17 cellular contexts compared by ENCODE assay signal in the genomic region with DNA sequence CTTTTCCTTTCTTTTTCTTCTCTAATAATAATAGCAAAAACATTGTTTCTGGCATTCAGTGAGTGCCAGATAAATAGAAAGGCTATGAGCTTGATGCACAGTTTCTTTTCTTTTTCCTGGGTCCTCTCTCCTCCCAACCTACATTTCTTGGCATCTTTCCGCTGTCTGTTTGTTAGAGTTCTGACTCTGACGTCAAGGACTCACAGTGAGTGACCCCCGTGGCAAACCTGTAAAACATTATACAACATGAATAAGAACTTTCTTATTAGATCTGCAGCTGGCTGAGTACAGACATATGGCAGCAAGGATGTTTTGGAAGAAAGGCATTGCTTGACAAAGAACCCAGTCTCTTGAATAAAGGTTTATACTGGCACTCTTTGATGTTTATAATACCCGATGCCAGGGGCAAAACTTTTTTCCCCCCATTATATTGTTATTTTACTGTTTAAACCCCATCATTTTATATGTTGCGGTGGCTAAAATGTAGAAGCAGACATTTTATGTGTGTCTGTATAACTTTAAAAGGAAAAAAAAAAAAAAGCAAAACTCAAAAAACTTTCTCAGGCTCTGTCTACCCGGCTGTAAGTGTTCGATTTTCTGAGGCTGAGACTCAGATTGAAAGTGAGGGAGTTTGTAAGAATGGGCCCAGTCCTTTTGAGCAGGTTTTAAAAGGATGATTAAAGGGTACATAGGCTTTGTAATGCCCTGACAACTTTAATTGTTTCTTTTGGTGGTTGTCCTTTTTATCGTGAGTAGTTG.
A peak's percentile ranks its signal among the peaks of the same experiment; 100 is the strongest.
DNase-seq lines count a peak whose midpoint lies in the region; ATAC-seq, FAIRE-seq and TF ChIP-seq lines count a peak whose summit lies in the region.
"Had no signal": no experiment of that assay in that cellular context is flagged by ENCODE, and none has a peak within 500 bp of the region (broad histone marks: within the 10 kb centered on the region; RNA-seq: fewer than 3 reads in every experiment).

No MANE protein-coding gene starts in this region.

- H3K4me1 ChIP-seq in left ventricle myocardium inferior (peaks cover 52% of the 10 kb centered on the region), HepG2 (ENCODE audit: insufficient read depth, low read length) (no peaks in the 10 kb centered on the region)

- intact Hi-C loops in left ventricle myocardium inferior (cut with micrococcal nuclease) (no loop called here), HepG2 (cut with micrococcal nuclease; ENCODE audit: unreplicated experiment) (no loop called here)

- H4K20me1 ChIP-seq in HepG2 (ENCODE audit: insufficient read depth, low read length) = no peaks in the 10 kb centered on the region

- peak overlapping the region; percentile 62 for H3K27ac ChIP-seq in left ventricle myocardium inferior (replicated peaks)
- no peak overlapping the region for H3K27ac ChIP-seq in HepG2 (ENCODE audit: extremely low read length, insufficient read depth, low read length)
- H3K27ac ChIP-seq: epithelial cell of prostate, HL-60 had no signal

- TF ChIP-seq CTCF in brain (conservative IDR thresholded peaks at IDR 0.05) (no peak), left ventricle myocardium inferior (IDR thresholded peaks at IDR 0.05; ENCODE audit: borderline replicate concordance) (no peak), HepG2 (CRISPR knock-in tag; IDR thresholded peaks at IDR 0.05) (no peak)

- DNase-seq in Ammon's horn (ENCODE audit: low spot score) = peak; percentile 22
- DNase-seq in left ventricle myocardium inferior = no peak
- DNase-seq in pons (ENCODE audit: low spot score) = peak; percentile 62
- DNase-seq in GM19238 (ENCODE audit: insufficient read length, low spot score) = no peak
- no peak for DNase-seq in HepG2 (ENCODE audit: low spot score)
- DNase-seq: activated CD4-positive, alpha-beta T cell treated with anti-CD3 and anti-CD28 coated beads for 4 hours; activated T-cell treated with anti-CD3 and anti-CD28 coated beads, Interleukin-2, amount 50 U/mL, for 72 hours; AML-193; immature natural killer cell; naive thymus-derived CD4-positive, alpha-beta T cell; NCI-H345; stimulated activated CD4-positive, alpha-beta T cell treated with anti-CD3 and anti-CD28 coated beads, Interleukin-15, amount 100 ng/mL, for 24 hours had no signal

- no peak overlapping the region for H3K9ac ChIP-seq in HepG2 (ENCODE audit: insufficient read depth, low read depth, low read length)

- no peak for TF ChIP-seq POLR2A in HepG2 (IDR thresholded peaks at IDR 0.05; ENCODE audit: insufficient read depth in 1 of 2, low read depth in 2 of 2, low read length in 2 of 2)

- FAIRE-seq in HepG2 (lab: Jason Lieb, UNC) = no peak

- no peaks in the 10 kb centered on the region for H3K36me3 Mint-ChIP-seq in brain
- H3K36me3 Mint-ChIP-seq: immature natural killer cell; naive thymus-derived CD4-positive, alpha-beta T cell had no signal

- no peak for ATAC-seq in HG03095 (IDR thresholded peaks at IDR 0.05; ENCODE audit: unreplicated experiment)
- ATAC-seq in HepG2 = no peak
- no peak for ATAC-seq in GM19395 (IDR thresholded peaks at IDR 0.05; ENCODE audit: unreplicated experiment)
- ATAC-seq: activated T-cell treated with anti-CD3 and anti-CD28 coated beads, Interleukin-2, amount 50 U/mL, for 72 hours; naive thymus-derived CD4-positive, alpha-beta T cell had no signal

- H3K4me1 Mint-ChIP-seq in brain = peaks cover 27% of the 10 kb centered on the region
- H3K4me1 Mint-ChIP-seq: immature natural killer cell; naive thymus-derived CD4-positive, alpha-beta T cell had no signal

- no peak overlapping the region for H3K4me3 ChIP-seq in left ventricle myocardium inferior
- H3K4me3 ChIP-seq in HepG2 (replicated peaks in 1 of 3; ENCODE audit: insufficient read depth in 1 of 3, low read depth in 2 of 3, low read length in 3 of 3) = no peak overlapping the region

- no peaks in the 10 kb centered on the region for H3K79me2 ChIP-seq in HepG2 (ENCODE audit: insufficient read depth, low read length)

- H3K27ac Mint-ChIP-seq in brain = peak overlapping the region; percentile 64 to 95 (median 69)
- H3K27ac Mint-ChIP-seq: activated T-cell treated with anti-CD3 and anti-CD28 coated beads, Interleukin-2, amount 50 U/mL, for 72 hours; immature natural killer cell; naive thymus-derived CD4-positive, alpha-beta T cell had no signal

- no peaks in the 10 kb centered on the region for H3K36me3 ChIP-seq in left ventricle myocardium inferior
- no peaks in the 10 kb centered on the region for H3K36me3 ChIP-seq in HepG2 (replicated peaks in 1 of 2; ENCODE audit: control insufficient read depth in 1 of 2, insufficient read depth in 2 of 2, low read length in 2 of 2)

- no peak for TF ChIP-seq RAD21 in HepG2 (CRISPR knock-in tag; IDR thresholded peaks at IDR 0.05)

- H3K4me3 Mint-ChIP-seq in brain = peak overlapping the region; percentile 16 to 80 (median 60)
- H3K4me3 Mint-ChIP-seq: activated T-cell treated with anti-CD3 and anti-CD28 coated beads, Interleukin-2, amount 50 U/mL, for 72 hours; immature natural killer cell; naive thymus-derived CD4-positive, alpha-beta T cell had no signal

- CTCF ChIA-PET in HepG2 (lab: Yijun Ruan, JAX; ENCODE audit: low intra/inter-chr PET ratio, low total read pairs) = no interaction called here

- in situ Hi-C loops in HepG2 (cut with HindIII; ENCODE audit: extremely low pct_ligation_motif_present, low pct_unique_long_range_greater_than_20kb) = no loop called here

- no TSS peak for BruUV-seq in HepG2 (replicated peaks; lab: Mats Ljungman, UMichigan)

- H3K27me3 Mint-ChIP-seq in brain = no peaks in the 10 kb centered on the region
- H3K27me3 Mint-ChIP-seq: naive thymus-derived CD4-positive, alpha-beta T cell had no signal

- no peaks in the 10 kb centered on the region for H3K27me3 ChIP-seq in left ventricle myocardium inferior (ENCODE audit: low read depth)
- H3K27me3 ChIP-seq in HepG2 (ENCODE audit: control insufficient read depth in 1 of 2, insufficient read depth in 2 of 2, low read length in 2 of 2) = no peaks in the 10 kb centered on the region

- 21% methylated on average over 8 of the region's 8 CpGs for WGBS in HepG2 (ENCODE audit: low lambda C conversion rate)

- no peak overlapping the region for H2AFZ ChIP-seq in HepG2 (ENCODE audit: low read length)

- TF ChIP-seq EP300 in HepG2 (IDR thresholded peaks at IDR 0.05; ENCODE audit: low read depth in 2 of 2, low read length in 2 of 2) (no peak), HepG2 (CRISPR knock-in tag; IDR thresholded peaks at IDR 0.05; ENCODE audit: borderline replicate concordance) (no peak)

- H3K4me2 ChIP-seq in HepG2 (ENCODE audit: low read depth, low read length) = no peak overlapping the region

- POLR2A ChIA-PET in HepG2 (lab: Yijun Ruan, JAX) = no interaction called here

- H3K9me3 ChIP-seq in left ventricle myocardium inferior (replicated peaks) (no peaks in the 10 kb centered on the region), HepG2 (ENCODE audit: low read length) (no peaks in the 10 kb centered on the region)

- H3K9me3 Mint-ChIP-seq in brain = no peaks in the 10 kb centered on the region
- H3K9me3 Mint-ChIP-seq: activated T-cell treated with anti-CD3 and anti-CD28 coated beads, Interleukin-2, amount 50 U/mL, for 72 hours had no signal

TF ChIP-seq in HepG2, 621 proteins besides CTCF, POLR2A, EP300 and RAD21:
- TF ChIP-seq ZNF75D (CRISPR knock-in tag; IDR thresholded peaks at IDR 0.05; ENCODE audit: borderline replicate concordance) (no peak), MTA3 (CRISPR knock-in tag; IDR thresholded peaks at IDR 0.05) (no peak), ZNF616 (CRISPR knock-in tag; IDR thresholded peaks at IDR 0.05; ENCODE audit: low read depth) (no peak), ZKSCAN1 (IDR thresholded peaks at IDR 0.05; ENCODE audit: low read length) (no peak), ARNTL (CRISPR knock-in tag; IDR thresholded peaks at IDR 0.05) (no peak), ZNF530 (CRISPR knock-in tag; IDR thresholded peaks at IDR 0.05; ENCODE audit: low read depth) (no peak), KLF11 (CRISPR knock-in tag; IDR thresholded peaks at IDR 0.05) (no peak)

Comparison
In these comparisons a context has a peak if more than half of its experiments do, and no peak if none do; other contexts are left out.
1. DNase-seq: peak in Ammon's horn (single experiment) and pons (single experiment); none in left ventricle myocardium inferior (single experiment), GM19238 (single experiment) and HepG2 (single experiment).